ENCODE assay signal across 8 cellular contexts in genomic region chr12:120580787-120581723, GRCh38. TPM values are rescaled to one million over a fixed set of nuclear protein-coding genes. Genes with fewer than 3 reads are reported as not detected.
A peak's percentile ranks its signal among the peaks of the same experiment; 100 is the strongest.
DNase-seq lines count a peak whose midpoint lies in the region; ATAC-seq and TF ChIP-seq lines count a peak whose summit lies in the region.

POP5 (minus strand) TSS chr12:120581402; CDS start chr12:120581362, 40 bp downstream.

- intact Hi-C loops in activated CD4-positive, alpha-beta T cell treated with anti-CD3 and anti-CD28 coated beads for 36 hours (cut with DNase I, micrococcal nuclease), result loop anchor here (1.0 to 5.0 kb wide), 10 partner anchors 46 to 391 kb away; partner anchors contain the start of genes ACADS (in 2 of the 2), COX6A1 (in 1 of the 2), DYNLL1 (in 1 of the 2) and MLEC (in 1 of the 2)

- H3K27me3 Mint-ChIP-seq in activated CD4-positive, alpha-beta T cell treated with anti-CD3 and anti-CD28 coated beads for 36 hours, result peaks cover 10% of the 10 kb centered on the region

- H3K36me3 ChIP-seq in kidney epithelial cell (ENCODE audit: control insufficient read depth, insufficient read depth, low read length), result peaks cover 4% of the 10 kb centered on the region

- DNase-seq in Ammon's horn (ENCODE audit: low spot score) (peak; percentile 99), GM19238 (ENCODE audit: insufficient read length, low spot score) (peak; percentile 89), NCI-H524 (lab: John Stamatoyannopoulos, UW) (peak; percentile 95 to 98), choroid plexus epithelial cell (ENCODE audit: low read depth) (peak; percentile 98), kidney epithelial cell (ENCODE audit: low read depth) (peak; percentile 95)
- peak; percentile 96 for DNase-seq in activated CD4-positive, alpha-beta T cell treated with anti-CD3 and anti-CD28 coated beads for 36 hours
- DNase-seq in stimulated activated CD4-positive, alpha-beta T cell treated with anti-CD3 and anti-CD28 coated beads, Interleukin-15, amount 100 ng/mL, for 48 hours (ENCODE audit: low read depth in 2 of 2), result peak; percentile 91 to 92

- H3K27ac Mint-ChIP-seq in activated CD4-positive, alpha-beta T cell treated with anti-CD3 and anti-CD28 coated beads for 36 hours, result peak within 1 kb of the TSS; percentile 91

- peak within 1 kb of the TSS; percentile 97 for H3K4me3 ChIP-seq in choroid plexus epithelial cell (ENCODE audit: low read depth, low read length)
- H3K4me3 ChIP-seq in kidney epithelial cell (ENCODE audit: low read depth, low read length), result peak within 1 kb of the TSS; percentile 85

- peak within 1 kb of the TSS; percentile 98 for H3K4me3 Mint-ChIP-seq in activated CD4-positive, alpha-beta T cell treated with anti-CD3 and anti-CD28 coated beads for 36 hours

- peaks cover 23% of the 10 kb centered on the region for H3K36me3 Mint-ChIP-seq in activated CD4-positive, alpha-beta T cell treated with anti-CD3 and anti-CD28 coated beads for 36 hours (ENCODE audit: low read depth)

- CTCF ChIA-PET in activated CD4-positive, alpha-beta T cell treated with anti-CD3 and anti-CD28 coated beads for 36 hours (lab: Charles Lee), result interaction anchor here (0.6 to 5.5 kb wide), 33 partner anchors 8 to 862 kb away, joined by 3 to 123 read pairs (median 4); partner anchors contain the start of genes CABP1, COX6A1, SIRT4 and SRSF9

- ATAC-seq in HG03442 (IDR thresholded peaks at IDR 0.05; ENCODE audit: unreplicated experiment), result peak; percentile 84
- peak; percentile 97 for ATAC-seq in activated CD4-positive, alpha-beta T cell treated with anti-CD3 and anti-CD28 coated beads for 36 hours

- peaks cover 35% of the 10 kb centered on the region for H3K4me1 Mint-ChIP-seq in activated CD4-positive, alpha-beta T cell treated with anti-CD3 and anti-CD28 coated beads for 36 hours

- POLR2A ChIA-PET in activated CD4-positive, alpha-beta T cell treated with anti-CD3 and anti-CD28 coated beads for 36 hours (lab: Charles Lee), result interaction anchor here (0.6 to 2.3 kb wide), 17 partner anchors 11 to 657 kb away, joined by 3 to 8 read pairs (median 3); partner anchors contain the start of genes COX6A1, MLEC, RNU4-1 and SPPL3

- TF ChIP-seq CTCF in choroid plexus epithelial cell (conservative IDR thresholded peaks at IDR 0.05; ENCODE audit: low read depth, low read length) (no peak), kidney epithelial cell (IDR thresholded peaks at IDR 0.05; ENCODE audit: insufficient read depth, low read length, poor library complexity, severe bottlenecking) (no peak)

- H3K9me3 Mint-ChIP-seq in activated CD4-positive, alpha-beta T cell treated with anti-CD3 and anti-CD28 coated beads for 36 hours (ENCODE audit: low read depth), result no peaks in the 10 kb centered on the region

- H3K27me3 ChIP-seq in kidney epithelial cell (ENCODE audit: control insufficient read depth, insufficient read depth, low read length), result no peaks in the 10 kb centered on the region

RNA-seq across cellular contexts. Expression of gene POP5, which starts in this region (rescaled TPM):
- 10 to 100 TPM; 44.8 to 52.6 TPM for total RNA-seq in activated CD4-positive, alpha-beta T cell treated with anti-CD3 and anti-CD28 coated beads for 36 hours
- total RNA-seq in kidney epithelial cell, result 34.0 and 47.8 TPM in 2 replicates

Comparison
In these comparisons a context has a peak if more than half of its experiments do, and no peak if none do; other contexts are left out.
1. Peak in every context shown above with its lines: DNase-seq, ATAC-seq and H3K4me3 ChIP-seq.